Comparison of ENCODE assay signal across 20 cellular contexts in the genomic region with DNA sequence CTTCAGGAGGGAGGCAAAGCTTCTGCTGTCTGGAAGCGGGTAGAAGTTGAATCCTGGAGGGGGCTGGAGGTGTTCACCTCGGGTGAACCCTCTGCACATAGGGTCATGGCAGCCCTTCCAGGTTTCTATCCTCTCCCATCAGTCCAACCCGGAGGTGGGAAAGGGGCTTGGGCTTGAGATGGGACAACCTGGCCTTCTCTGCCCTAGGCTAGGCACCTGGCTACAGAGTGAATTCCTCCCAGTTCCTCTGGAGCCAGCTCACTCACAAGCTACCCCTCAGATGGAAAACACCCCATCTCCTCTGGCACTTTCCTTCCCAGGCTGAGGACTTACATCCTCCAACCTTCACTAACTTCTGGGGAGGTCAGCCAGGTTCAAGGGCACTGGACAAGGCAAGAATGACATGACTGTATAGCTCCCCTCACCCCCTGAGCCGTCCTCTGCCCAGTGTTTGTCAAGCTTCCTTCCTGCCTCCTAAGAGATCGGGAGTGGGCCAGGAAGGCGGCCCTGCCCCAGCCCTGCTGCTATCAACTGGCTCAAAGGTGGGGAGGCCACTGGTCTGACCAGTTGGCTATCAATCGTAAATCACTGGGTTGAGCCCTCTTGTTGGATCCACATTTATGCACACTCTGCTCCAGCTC. TPM values are rescaled to one million over a fixed set of nuclear protein-coding genes. Genes with fewer than 3 reads are reported as not detected.
"Had no signal": no experiment of that assay in that cellular context is flagged by ENCODE, and none has a peak within 500 bp of the region (broad histone marks: within the 10 kb centered on the region; RNA-seq: fewer than 3 reads in every experiment).

No MANE protein-coding gene starts in this region.

- H3K4me1 Mint-ChIP-seq: activated CD4-positive, alpha-beta T cell treated with anti-CD3 and anti-CD28 coated beads for 36 hours; activated naive CD4-positive, alpha-beta T cell treated with anti-CD3 and anti-CD28 coated beads, Interleukin-2, amount 50 U/mL, for 24 hours; IgD-negative memory B cell had no signal

- DNase-seq: activated CD4-positive, alpha-beta T cell treated with anti-CD3 and anti-CD28 coated beads for 36 hours; activated CD8-positive, alpha-beta T cell treated with anti-CD3 and anti-CD28 coated beads for 36 hours; activated effector memory CD4-positive, alpha-beta T cell treated with Interleukin-2 at 50 U/mL for 16 hours; activated naive CD4-positive, alpha-beta T cell; activated T-cell treated with anti-CD3 and anti-CD28 coated beads, Interleukin-2, amount 50 U/mL, for 24 hours; KG1; NCI-H1092; NCI-H1417 treated with DMSO at 0.1 percent for 48 hours; NCI-H1694; NCI-H2029 treated with DMSO at 0.1 percent for 48 hours; NCI-H524; Peyer's patch; Right ventricle myocardium superior; SJCRH30; SK-N-SH; T-helper 1 cell had no signal

- H3K27me3 Mint-ChIP-seq: activated CD4-positive, alpha-beta T cell treated with anti-CD3 and anti-CD28 coated beads for 36 hours; IgD-negative memory B cell had no signal

- H3K9me3 Mint-ChIP-seq: activated CD8-positive, alpha-beta T cell treated with anti-CD3 and anti-CD28 coated beads for 36 hours; activated naive CD4-positive, alpha-beta T cell treated with anti-CD3 and anti-CD28 coated beads, Interleukin-2, amount 50 U/mL, for 24 hours; activated T-cell treated with anti-CD3 and anti-CD28 coated beads, Interleukin-2, amount 50 U/mL, for 24 hours; activated T-helper 1 cell treated with anti-CD3 and anti-CD28 coated beads, Interleukin-12 subunit alpha, Interleukin-12 subunit beta, Interleukin-2, Interleukin-4 antibody, amounts not matched to agents 30 ng/mL and 10 ng/mL and 1 ng/mL, durations not matched to agents 14 hours and 24 hours and 36 hours had no signal

- H3K36me3 Mint-ChIP-seq: activated naive CD4-positive, alpha-beta T cell treated with anti-CD3 and anti-CD28 coated beads, Interleukin-2, amount 50 U/mL, for 24 hours; IgD-negative memory B cell had no signal

- H3K4me3 Mint-ChIP-seq: activated CD4-positive, alpha-beta T cell treated with anti-CD3 and anti-CD28 coated beads for 36 hours; activated CD8-positive, alpha-beta T cell treated with anti-CD3 and anti-CD28 coated beads for 36 hours; activated naive CD4-positive, alpha-beta T cell treated with anti-CD3 and anti-CD28 coated beads, Interleukin-2, amount 50 U/mL, for 24 hours; activated T-cell treated with anti-CD3 and anti-CD28 coated beads, Interleukin-2, amount 50 U/mL, for 24 hours; activated T-helper 1 cell treated with anti-CD3 and anti-CD28 coated beads, Interleukin-12 subunit alpha, Interleukin-12 subunit beta, Interleukin-2, Interleukin-4 antibody, amounts not matched to agents 30 ng/mL and 10 ng/mL and 1 ng/mL, durations not matched to agents 14 hours and 24 hours and 36 hours had no signal

- H3K27ac Mint-ChIP-seq: activated CD4-positive, alpha-beta T cell treated with anti-CD3 and anti-CD28 coated beads for 36 hours; activated CD8-positive, alpha-beta T cell treated with anti-CD3 and anti-CD28 coated beads for 36 hours; activated naive CD4-positive, alpha-beta T cell treated with anti-CD3 and anti-CD28 coated beads, Interleukin-2, amount 50 U/mL, for 24 hours; activated T-cell treated with anti-CD3 and anti-CD28 coated beads, Interleukin-2, amount 50 U/mL, for 24 hours; activated T-helper 1 cell treated with anti-CD3 and anti-CD28 coated beads, Interleukin-12 subunit alpha, Interleukin-12 subunit beta, Interleukin-2, Interleukin-4 antibody, amounts not matched to agents 30 ng/mL and 10 ng/mL and 1 ng/mL, durations not matched to agents 14 hours and 24 hours and 36 hours; IgD-negative memory B cell had no signal

RNA-seq across cellular contexts. Expression of a gene that starts 45.8 kb away (rescaled TPM):
- total RNA-seq: T-helper 2 cell treated with Interferon-gamma antibody and Interleukin-4, amounts not matched to agents 100 ng/mL and 5 ng/mL, for 36 hours had no signal
